ENCODE assay signal across 8 cellular contexts in the genomic region with DNA sequence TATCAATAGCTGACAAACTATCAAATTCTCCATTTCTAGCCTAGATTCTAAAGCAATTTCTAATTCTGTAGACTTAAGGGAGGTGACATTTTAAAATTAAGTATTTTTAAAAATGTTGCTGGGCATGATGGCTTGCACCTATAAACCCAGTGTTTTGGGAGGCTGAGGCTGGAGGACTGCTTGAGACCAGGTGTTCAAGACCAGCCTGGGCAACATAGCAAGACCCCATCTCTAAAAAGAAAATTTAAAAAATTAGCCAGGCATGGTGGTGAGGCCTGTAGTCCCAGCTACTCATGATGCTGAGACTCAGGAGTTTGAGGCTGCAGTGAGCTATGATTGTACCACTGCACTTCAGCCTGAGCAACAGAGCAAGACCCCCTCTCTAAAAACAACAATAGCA. TPM values are rescaled to one million over a fixed set of nuclear protein-coding genes. Genes with fewer than 3 reads are reported as not detected.
"Had no signal": no experiment of that assay in that cellular context is flagged by ENCODE, and none has a peak within 500 bp of the region (broad histone marks: within the 10 kb centered on the region; RNA-seq: fewer than 3 reads in every experiment).

No MANE protein-coding gene starts in this region.

- ATAC-seq: K562 had no signal

- H3K4me2 ChIP-seq: KMS-11 had no signal

- H3K36me3 Mint-ChIP-seq: IgD-negative memory B cell had no signal

- DNase-seq: IMR-90, KBM-7, KG1 had no signal

- H3K27ac Mint-ChIP-seq: IgD-negative memory B cell had no signal

- H3K27me3 Mint-ChIP-seq: IgD-negative memory B cell had no signal

- H3K4me1 Mint-ChIP-seq: IgD-negative memory B cell had no signal

- H3K4me3 Mint-ChIP-seq: IgD-negative memory B cell had no signal

- H3K9ac ChIP-seq: KMS-11 had no signal

- H3K4me3 ChIP-seq: K562 had no signal

- FAIRE-seq: HTR-8/SVneo, K562 had no signal

- H3K27ac ChIP-seq: HL-60, KMS-11 had no signal

RNA-seq across cellular contexts. Expression of a gene that starts 15.1 kb away (rescaled TPM):
- polyA plus RNA-seq: IgD-negative memory B cell had no signal
